Comparison of ENCODE assay signal across 21 cellular contexts in the genomic region with DNA sequence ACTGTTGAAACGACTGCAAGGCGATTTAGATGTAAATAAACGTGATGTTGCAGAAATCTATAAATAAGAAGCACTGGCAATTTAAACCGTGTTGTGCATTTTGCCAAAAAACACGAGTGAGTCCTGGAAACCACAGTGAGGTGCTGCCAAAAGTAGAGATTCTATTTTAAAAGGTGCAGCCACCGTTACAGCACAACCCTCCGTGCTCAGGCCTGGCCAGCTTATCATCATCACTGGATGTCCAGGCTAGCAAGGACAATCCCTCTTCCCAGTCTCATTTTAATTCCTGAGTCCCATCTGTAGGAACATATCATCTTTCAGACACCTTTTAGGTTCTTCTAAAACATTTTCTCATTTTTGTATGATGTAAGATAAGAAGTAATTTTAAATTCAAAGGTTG. TPM values are rescaled to one million over a fixed set of nuclear protein-coding genes. Genes with fewer than 3 reads are reported as not detected.
DNase-seq lines count a peak whose midpoint lies in the region; ATAC-seq, FAIRE-seq and TF ChIP-seq lines count a peak whose summit lies in the region.
"Had no signal": no experiment of that assay in that cellular context is flagged by ENCODE, and none has a peak within 500 bp of the region (broad histone marks: within the 10 kb centered on the region; RNA-seq: fewer than 3 reads in every experiment).

No MANE protein-coding gene starts in this region.

- CTCF ChIA-PET in PC-3 (lab: Charles Lee) = no interaction called here

- H3K4me1 ChIP-seq in right atrium auricular region (peaks cover 0 to 2% of the 10 kb centered on the region in 2 donors), PC-3 (ENCODE audit: insufficient read depth, low read length) (peaks cover 29% of the 10 kb centered on the region), left lung (peaks cover 8 to 16% of the 10 kb centered on the region in 2 donors), upper lobe of left lung (peaks cover 0 to 25% (median 6%) of the 10 kb centered on the region in 4 donors)
- H3K4me1 ChIP-seq: BLaER1 had no signal

- no TSS peak for BruUV-seq in PC-3 (replicated peaks; lab: Mats Ljungman, UMichigan)

- no peak overlapping the region for H3K9ac ChIP-seq in PC-3 (ENCODE audit: low read length)
- H3K9ac ChIP-seq: BLaER1, GM23248 had no signal

- peak; percentile 45 for DNase-seq in Right ventricle myocardium inferior (ENCODE audit: missing footprints)
- DNase-seq in right atrium auricular region (ENCODE audit: low spot score) = no peak
- DNase-seq in PC-3 = no peak
- DNase-seq in left lung = no peak
- no peak for DNase-seq in upper lobe of left lung
- DNase-seq in HTR-8/SVneo (ENCODE audit: insufficient read length, low spot score) = no peak
- DNase-seq: 8988T; CD4-positive, alpha-beta memory T cell; DMS153; DMS79; GDM1; GM23248; IMR-90 had no signal

- H3K4me3 ChIP-seq in right atrium auricular region = no peak overlapping the region
- no peak overlapping the region for H3K4me3 ChIP-seq in PC-3 (ENCODE audit: low read length)
- H3K4me3 ChIP-seq in left lung = no peak overlapping the region
- H3K4me3 ChIP-seq in upper lobe of left lung = peak overlapping the region in 1 of 4 donors; percentile 4
- H3K4me3 ChIP-seq: BLaER1, GM23248, HAP-1 had no signal

- no peaks in the 10 kb centered on the region for H4K20me1 ChIP-seq in PC-3 (ENCODE audit: low read length)

- no peaks in the 10 kb centered on the region for H3K27me3 ChIP-seq in right atrium auricular region
- no peaks in the 10 kb centered on the region for H3K27me3 ChIP-seq in PC-3 (ENCODE audit: low read length)
- H3K27me3 ChIP-seq in left lung = no peaks in the 10 kb centered on the region
- no peaks in the 10 kb centered on the region for H3K27me3 ChIP-seq in upper lobe of left lung
- H3K27me3 ChIP-seq: BLaER1 had no signal

- 52 to 69% methylated on average over 7 of the region's 7 CpGs for WGBS in upper lobe of left lung, 2 donors

- no peak for TF ChIP-seq POLR2A in upper lobe of left lung (IDR thresholded peaks at IDR 0.05)

- H3F3A ChIP-seq in PC-3 (ENCODE audit: low read length, unreplicated experiment) = peaks cover 5% of the 10 kb centered on the region

- H2AFZ ChIP-seq in PC-3 (ENCODE audit: low read length) = no peak overlapping the region
- H2AFZ ChIP-seq: GM23248 had no signal

- H3K27ac ChIP-seq in right atrium auricular region = no peak overlapping the region
- peak overlapping the region; percentile 98; the same call in 1 of the 2 replicates for H3K27ac ChIP-seq in PC-3 (ENCODE audit: low read length)
- H3K27ac ChIP-seq in left lung = peak overlapping the region; percentile 38 to 67
- H3K27ac ChIP-seq in upper lobe of left lung = peak overlapping the region; percentile 75 to 85 (median 82)
- H3K27ac ChIP-seq: BLaER1, GM23248, HL-60 had no signal

- no peak for TF ChIP-seq CTCF in right atrium auricular region (IDR thresholded peaks at IDR 0.05)
- TF ChIP-seq CTCF in PC-3 (conservative IDR thresholded peaks at IDR 0.05; ENCODE audit: low read depth, low read length) = no peak
- TF ChIP-seq CTCF in left lung (IDR thresholded peaks at IDR 0.05) = no peak
- TF ChIP-seq CTCF in upper lobe of left lung (IDR thresholded peaks at IDR 0.05) = no peak

- no peak overlapping the region for H3K4me2 ChIP-seq in PC-3 (ENCODE audit: low read length)
- H3K4me2 ChIP-seq: BLaER1 had no signal

- H3K36me3 ChIP-seq in right atrium auricular region (peaks cover 15% of the 10 kb centered on the region), PC-3 (ENCODE audit: low read depth, low read length) (peaks cover 3% of the 10 kb centered on the region), left lung (peaks cover 0 to 57% of the 10 kb centered on the region in 2 donors), upper lobe of left lung (peaks cover 0 to 24% (median 8%) of the 10 kb centered on the region in 4 donors)

- FAIRE-seq in HTR-8/SVneo (lab: Jason Lieb, UNC) = no peak

- H3K9me2 ChIP-seq in PC-3 (replicated peaks; ENCODE audit: low read length) = no peaks in the 10 kb centered on the region

- H3K9me3 ChIP-seq in right atrium auricular region (no peaks in the 10 kb centered on the region), PC-3 (ENCODE audit: low read length) (no peaks in the 10 kb centered on the region), left lung (no peaks in the 10 kb centered on the region), upper lobe of left lung (no peaks in the 10 kb centered on the region)
- H3K9me3 ChIP-seq: HAP-1 had no signal

- POLR2A ChIA-PET in PC-3 (lab: Charles Lee; ENCODE audit: unreplicated experiment) = no interaction called here

- no peak for TF ChIP-seq EP300 in upper lobe of left lung (IDR thresholded peaks at IDR 0.05)

- H3K79me2 ChIP-seq in PC-3 (ENCODE audit: low read length) = no peaks in the 10 kb centered on the region

- ATAC-seq in Right ventricle myocardium inferior = no peak
- ATAC-seq in PC-3 = no peak
- no peak for ATAC-seq in left lung
- no peak for ATAC-seq in upper lobe of left lung (ENCODE audit: low FRiP score in 2 of 2)
- ATAC-seq in HG02870 (IDR thresholded peaks at IDR 0.05; ENCODE audit: unreplicated experiment) = no peak

- intact Hi-C loops in Right ventricle myocardium inferior (cut with DNase I) = loop anchor here (10.0 kb wide), 1 partner anchor 50 kb away; no protein-coding TSS in a partner anchor
- intact Hi-C loops in PC-3 (cut with micrococcal nuclease) = loop anchor here (5.0 kb wide), 1 partner anchor 88 kb away; no protein-coding TSS in a partner anchor
- intact Hi-C loops in left lung (cut with DNase I) = loop anchor here in 1 of 2 donors (10.0 kb wide), 1 partner anchor 60 kb away; a partner anchor contains a TSS

RNA-seq across cellular contexts. Expression of a gene that starts 32.3 kb away (rescaled TPM):
- total RNA-seq in Right ventricle myocardium inferior = 584 TPM
- total RNA-seq in right atrium auricular region = 100 to 1,000 TPM; 534 to 672 TPM
- total RNA-seq in PC-3 (2014; rRNA removed) = 208 and 214 TPM in 2 replicates
- 100 to 1,000 TPM; 345 to 376 TPM for total RNA-seq in left lung
- 100 to 1,000 TPM; 161 to 490 (median 396) TPM for total RNA-seq in upper lobe of left lung

RNA-seq across cellular contexts. Expression of a gene that starts 56.6 kb away (rescaled TPM):
- total RNA-seq in Right ventricle myocardium inferior (4.6 TPM), right atrium auricular region (1 to 10 TPM; 2.5 to 4.4 TPM), PC-3 (2014; rRNA removed) (0.11 and 0.17 TPM in 2 replicates), left lung (10 to 100 TPM; 46.8 to 85.9 TPM), upper lobe of left lung (100 to 1,000 TPM in 2 of 6 donors, 10 to 100 TPM in 4; 40.3 to 150 (median 59.7) TPM)
- total RNA-seq: A673; CD4-positive, alpha-beta memory T cell; Daoy; H4; HT1080; IMR-90 had no signal

Comparison
In these comparisons a context has a peak if more than half of its experiments do, and no peak if none do; other contexts are left out.
1. H3K27ac ChIP-seq: peak in PC-3 (single experiment), left lung (2 of 2) and upper lobe of left lung (4 of 4); none in right atrium auricular region (0 of 2).